In genomic region chr13:91242652-91243051, GRCh38 we compare ENCODE assay signal across 17 cellular contexts.
"Had no signal": no experiment of that assay in that cellular context is flagged by ENCODE, and none has a peak within 500 bp of the region (broad histone marks: within the 10 kb centered on the region; RNA-seq: fewer than 3 reads in every experiment).

No MANE protein-coding gene starts in this region.

- H3K27ac ChIP-seq: gastrocnemius medialis, right atrium auricular region had no signal

- H3K9me3 ChIP-seq: gastrocnemius medialis, mucosa of descending colon, right atrium auricular region had no signal

- DNase-seq: activated CD4-positive, alpha-beta T cell treated with anti-CD3 and anti-CD28 coated beads for 4 hours; activated CD8-positive, alpha-beta memory T cell treated with anti-CD3 and anti-CD28 coated beads, Interleukin-2, amount 50 U/mL, for 4 hours; activated CD8-positive, alpha-beta T cell treated with anti-CD3 and anti-CD28 coated beads, Interleukin-2, amount 10 ng/mL, durations not matched to agents 7 days and 5 days; activated gamma-delta T cell; activated naive CD8-positive, alpha-beta T cell treated with anti-CD3 and anti-CD28 coated beads for 36 hours; activated T-cell treated with anti-CD3 and anti-CD28 coated beads, Interleukin-2, amount 50 U/mL, for 72 hours; endodermal cell; gastrocnemius medialis; mucosa of descending colon; naive thymus-derived CD8-positive, alpha-beta T cell; small intestine; stimulated activated CD4-positive, alpha-beta T cell treated with anti-CD3 and anti-CD28 coated beads, Interleukin-4, amount 100 ng/mL, for 24 hours; stimulated activated CD8-positive, alpha-beta memory T cell treated with anti-CD3 and anti-CD28 coated beads, Interleukin-4, amount 100 ng/mL, for 48 hours; stimulated activated naive CD4-positive, alpha-beta T cell treated with Interleukin-2 at 50 U/mL for 16 hours; substantia nigra had no signal

- ATAC-seq: activated CD8-positive, alpha-beta T cell treated with anti-CD3 and anti-CD28 coated beads, Interleukin-2, amount 10 ng/mL, durations not matched to agents 7 days and 5 days; activated T-cell treated with anti-CD3 and anti-CD28 coated beads, Interleukin-2, amount 50 U/mL, for 72 hours; gastrocnemius medialis; left lobe of liver; mucosa of descending colon; naive thymus-derived CD8-positive, alpha-beta T cell had no signal

- H3K4me1 ChIP-seq: gastrocnemius medialis, right atrium auricular region had no signal

- H3K27me3 ChIP-seq: gastrocnemius medialis, right atrium auricular region had no signal

- H3K4me3 ChIP-seq: gastrocnemius medialis, mucosa of descending colon, right atrium auricular region had no signal

- H3K36me3 ChIP-seq: gastrocnemius medialis, right atrium auricular region had no signal
